ENCODE assay signal across 32 cellular contexts in genomic region chr12:113386866-113387566, GRCh38. TPM values are rescaled to one million over a fixed set of nuclear protein-coding genes. Genes with fewer than 3 reads are reported as not detected.
"Had no signal": no experiment of that assay in that cellular context is flagged by ENCODE, and none has a peak within 500 bp of the region (broad histone marks: within the 10 kb centered on the region; RNA-seq: fewer than 3 reads in every experiment).

No MANE protein-coding gene starts in this region.

- H3K4me1 ChIP-seq: esophagus squamous epithelium, gastrocnemius medialis, heart right ventricle, left lung, lower lobe of right lung had no signal

- DNase-seq: cortex of kidney; effector CD8-positive, alpha-beta T cell; effector memory CD8-positive, alpha-beta T cell; endodermal cell; erythroblast; esophagus squamous epithelium; foreskin fibroblast; foreskin melanocyte; gastrocnemius medialis; glutamatergic neuron; head of caudate nucleus; heart right ventricle; hippocampal formation; left cardiac atrium; left lung; left ventricle myocardium superior; lower lobe of right lung; mesenchymal stem cell; mucosa of descending colon; naive B cell had no signal

- H3K9me3 ChIP-seq: esophagus squamous epithelium, gastrocnemius medialis, heart right ventricle, left lung, lower lobe of right lung, mucosa of descending colon had no signal

- ATAC-seq: effector memory CD8-positive, alpha-beta T cell; esophagus mucosa; gastrocnemius medialis; heart right ventricle; left cardiac atrium; left lung; left ventricle myocardium superior; lower lobe of right lung; mucosa of descending colon had no signal

- H3K27ac Mint-ChIP-seq: dendritic cell treated with granulocyte-macrophage colony-stimulating factor and Interleukin-4, amounts not matched to agents 40 ng/mL and 50 ng/mL, for 4 days; effector memory CD8-positive, alpha-beta T cell; endodermal cell; mesothelial cell of epicardium; naive B cell had no signal

- H3K27ac ChIP-seq: epithelial cell of prostate, esophagus squamous epithelium, gastrocnemius medialis, heart right ventricle, left lung, lower lobe of right lung had no signal

- H3K27me3 ChIP-seq: esophagus squamous epithelium, gastrocnemius medialis, heart right ventricle, left lung had no signal

- FAIRE-seq: endometrium, islet of Langerhans, keratinocyte had no signal

- H3K9me3 Mint-ChIP-seq: dendritic cell treated with granulocyte-macrophage colony-stimulating factor and Interleukin-4, amounts not matched to agents 40 ng/mL and 50 ng/mL, for 4 days; effector memory CD8-positive, alpha-beta T cell; endodermal cell; mesothelial cell of epicardium; naive B cell had no signal

- H3K4me1 Mint-ChIP-seq: endodermal cell, mesothelial cell of epicardium, naive B cell had no signal

- H3K27me3 Mint-ChIP-seq: dendritic cell treated with granulocyte-macrophage colony-stimulating factor and Interleukin-4, amounts not matched to agents 40 ng/mL and 50 ng/mL, for 4 days; effector memory CD8-positive, alpha-beta T cell; naive B cell had no signal

- H3K4me3 Mint-ChIP-seq: dendritic cell treated with granulocyte-macrophage colony-stimulating factor and Interleukin-4, amounts not matched to agents 40 ng/mL and 50 ng/mL, for 4 days; effector memory CD8-positive, alpha-beta T cell; endodermal cell; mesothelial cell of epicardium; naive B cell had no signal

- H3K4me3 ChIP-seq: esophagus squamous epithelium, gastrocnemius medialis, heart right ventricle, left lung, lower lobe of right lung, mucosa of descending colon had no signal

RNA-seq across cellular contexts. Expression of gene SDS, which starts 16.7 kb away (rescaled TPM):
- total RNA-seq: dermis microvascular lymphatic vessel endothelial cell, endodermal cell, glomerular endothelial cell, kidney epithelial cell, left ventricle myocardium superior, lung microvascular endothelial cell, mesothelial cell of epicardium, myocyte had no signal
